ENCODE assay signal across 30 cellular contexts in genomic region chr15:77797270-77797669, GRCh38.
DNase-seq lines count a peak whose midpoint lies in the region; ATAC-seq and TF ChIP-seq lines count a peak whose summit lies in the region.
"Had no signal": no experiment of that assay in that cellular context is flagged by ENCODE, and none has a peak within 500 bp of the region (broad histone marks: within the 10 kb centered on the region; RNA-seq: fewer than 3 reads in every experiment).

No MANE protein-coding gene starts in this region.

- peak overlapping the region; percentile 26; the same call in 1 of the 2 replicates for H3K4me2 ChIP-seq in DND-41 (ENCODE audit: insufficient read depth, low read length)
- H3K4me2 ChIP-seq: GM23338, hepatocyte, neural progenitor cell had no signal

- no peak overlapping the region for H2AFZ ChIP-seq in DND-41 (ENCODE audit: low read depth, low read length)
- H2AFZ ChIP-seq: GM23338, hepatocyte, neural progenitor cell had no signal

- H3K4me1 ChIP-seq in DND-41 (ENCODE audit: insufficient read depth, low read length) (peaks cover 30% of the 10 kb centered on the region), mucosa of descending colon (ENCODE audit: low read depth) (no peaks in the 10 kb centered on the region)
- H3K4me1 ChIP-seq: BE2C, gastrocnemius medialis, right atrium auricular region, stomach, tibial artery had no signal

- TF ChIP-seq CTCF in DND-41 (IDR thresholded peaks at IDR 0.05; ENCODE audit: borderline replicate concordance, extremely low read depth, low read length, poor library complexity, severe bottlenecking) (no peak), mucosa of descending colon (IDR thresholded peaks at IDR 0.05) (no peak)

- no peaks in the 10 kb centered on the region for H3K27me3 ChIP-seq in DND-41 (ENCODE audit: insufficient read depth, low read length, poor library complexity)
- H3K27me3 ChIP-seq: BE2C, gastrocnemius medialis, hepatocyte, neural progenitor cell, right atrium auricular region had no signal

- H3K36me3 ChIP-seq in DND-41 (ENCODE audit: insufficient read depth, low read length) (no peaks in the 10 kb centered on the region), mucosa of descending colon (ENCODE audit: low read depth) (no peaks in the 10 kb centered on the region)
- H3K36me3 ChIP-seq: BE2C, gastrocnemius medialis, neural progenitor cell, right atrium auricular region, stomach, tibial artery had no signal

- peak; percentile 87 for ATAC-seq in DND-41 (ENCODE audit: insufficient read depth, low read depth)
- peak; percentile 53 for ATAC-seq in mucosa of descending colon
- ATAC-seq: activated naive CD4-positive, alpha-beta T cell treated with anti-CD3 and anti-CD28 coated beads, Interleukin-2, amount 50 U/mL, for 72 hours; activated T-helper 17 cell treated with anti-CD3 and anti-CD28 coated beads, Interleukin-2, amount 50 U/mL, for 72 hours; gastrocnemius medialis; GM23338; PC-3; Right ventricle myocardium inferior; WTC11 had no signal

- H3K4me3 ChIP-seq in DND-41 (ENCODE audit: low read depth in 1 of 2, low read length in 2 of 2), result no peak overlapping the region
- no peak overlapping the region for H3K4me3 ChIP-seq in mucosa of descending colon
- H3K4me3 ChIP-seq: gastrocnemius medialis, GM23338, hepatocyte, neural progenitor cell, right atrium auricular region, stomach, tibial artery had no signal

- H3K79me2 ChIP-seq in DND-41 (ENCODE audit: insufficient read depth, low read length), result no peaks in the 10 kb centered on the region
- H3K79me2 ChIP-seq: hepatocyte had no signal

- H3K9me3 ChIP-seq in DND-41 (ENCODE audit: insufficient read depth, low read length, severe bottlenecking) (no peaks in the 10 kb centered on the region), mucosa of descending colon (no peaks in the 10 kb centered on the region)
- H3K9me3 ChIP-seq: BE2C, gastrocnemius medialis, right atrium auricular region, stomach, tibial artery had no signal

- no peaks in the 10 kb centered on the region for H3K9me3 Mint-ChIP-seq in activated T-cell treated with anti-CD3 and anti-CD28 coated beads, Interleukin-2, amount 50 U/mL, for 24 hours
- H3K9me3 Mint-ChIP-seq: activated naive CD4-positive, alpha-beta T cell treated with anti-CD3 and anti-CD28 coated beads, Interleukin-2, amount 50 U/mL, for 72 hours; activated T-helper 17 cell treated with anti-CD3 and anti-CD28 coated beads, Interleukin-2, amount 50 U/mL, for 72 hours; GM23338; neural progenitor cell had no signal

- peak; percentile 38 for DNase-seq in NK-92 treated with Interleukin-12 subunit alpha and Interleukin-12 subunit beta, amount 100 ng/mL, for 24 hours (lab: John Stamatoyannopoulos, UW)
- DNase-seq in NK-92 (lab: John Stamatoyannopoulos, UW; ENCODE audit: unreplicated experiment), result no peak
- DNase-seq in DND-41, result peak; percentile 79
- DNase-seq in NCI-H1092 treated with DMSO at 0.1 percent for 48 hours (lab: John Stamatoyannopoulos, UW), result peak; percentile 45
- DNase-seq in mucosa of descending colon, result peak in 1 of 3 donors; percentile 8
- DNase-seq in activated T-cell treated with anti-CD3 and anti-CD28 coated beads, Interleukin-2, amount 50 U/mL, for 24 hours, result no peak
- DNase-seq in caudate nucleus (lab: John Stamatoyannopoulos, UW), result no peak
- DNase-seq: ACHN; activated CD4-positive, alpha-beta T cell treated with anti-CD3 and anti-CD28 coated beads, Interleukin-2, amount 50 U/mL, for 4 hours; activated CD8-positive, alpha-beta memory T cell treated with anti-CD3 and anti-CD28 coated beads, Interleukin-2, amount 50 U/mL, for 48 hours; BE2C; DMS153; gastrocnemius medialis; KG1; mesenchymal stem cell; NCI-H2171 treated with DMSO at 0.1 percent for 48 hours; NCI-H748 treated with DMSO at 0.1 percent for 48 hours; PC-3; stimulated activated CD4-positive, alpha-beta T cell treated with anti-CD3 and anti-CD28 coated beads, Interleukin-2, amount 100 ng/mL, for 24 hours; stomach; T-helper 9 cell; tibial artery had no signal

- no peaks in the 10 kb centered on the region for H4K20me1 ChIP-seq in DND-41 (ENCODE audit: insufficient read depth, low read length)

- no peak overlapping the region for H3K4me3 Mint-ChIP-seq in activated T-cell treated with anti-CD3 and anti-CD28 coated beads, Interleukin-2, amount 50 U/mL, for 24 hours
- H3K4me3 Mint-ChIP-seq: activated T-helper 17 cell treated with anti-CD3 and anti-CD28 coated beads, Interleukin-2, amount 50 U/mL, for 72 hours; GM23338; neural progenitor cell; WTC11 had no signal

- H3K36me3 Mint-ChIP-seq in activated T-cell treated with anti-CD3 and anti-CD28 coated beads, Interleukin-2, amount 50 U/mL, for 24 hours (ENCODE audit: low read depth), result no peaks in the 10 kb centered on the region
- H3K36me3 Mint-ChIP-seq: activated naive CD4-positive, alpha-beta T cell treated with anti-CD3 and anti-CD28 coated beads, Interleukin-2, amount 50 U/mL, for 72 hours; neural progenitor cell; WTC11 had no signal

- H3K27ac Mint-ChIP-seq in activated T-cell treated with anti-CD3 and anti-CD28 coated beads, Interleukin-2, amount 50 U/mL, for 24 hours, result no peak overlapping the region
- H3K27ac Mint-ChIP-seq: activated T-helper 17 cell treated with anti-CD3 and anti-CD28 coated beads, Interleukin-2, amount 50 U/mL, for 72 hours; GM23338; neural progenitor cell; WTC11 had no signal

- no peaks in the 10 kb centered on the region for H3K27me3 Mint-ChIP-seq in activated T-cell treated with anti-CD3 and anti-CD28 coated beads, Interleukin-2, amount 50 U/mL, for 24 hours

- no peak overlapping the region for H3K9ac ChIP-seq in DND-41 (ENCODE audit: low read depth, low read length)
- H3K9ac ChIP-seq: neural progenitor cell had no signal

- H3K4me1 Mint-ChIP-seq in activated T-cell treated with anti-CD3 and anti-CD28 coated beads, Interleukin-2, amount 50 U/mL, for 24 hours (ENCODE audit: low read depth), result peaks cover 3% of the 10 kb centered on the region
- H3K4me1 Mint-ChIP-seq: activated T-helper 17 cell treated with anti-CD3 and anti-CD28 coated beads, Interleukin-2, amount 50 U/mL, for 72 hours had no signal

- intact Hi-C loops in mucosa of descending colon (cut with DNase I, micrococcal nuclease), result no loop called here

- peak overlapping the region; percentile 78 for H3K27ac ChIP-seq in DND-41 (ENCODE audit: low read length)
- no peak overlapping the region for H3K27ac ChIP-seq in caudate nucleus (ENCODE audit: low read depth, low read length)
- H3K27ac ChIP-seq: gastrocnemius medialis, hepatocyte, neural progenitor cell, right atrium auricular region, stomach, tibial artery had no signal

Comparison
In these comparisons a context has a peak if more than half of its experiments do, and no peak if none do; other contexts are left out.
1. DNase-seq: peak in NK-92 treated with Interleukin-12 subunit alpha and Interleukin-12 subunit beta, amount 100 ng/mL, for 24 hours (single experiment), DND-41 (single experiment) and NCI-H1092 treated with DMSO at 0.1 percent for 48 hours (single experiment); none in NK-92 (single experiment), activated T-cell treated with anti-CD3 and anti-CD28 coated beads, Interleukin-2, amount 50 U/mL, for 24 hours (single experiment) and caudate nucleus (0 of 61).